Comparison of ENCODE assay signal across 9 cellular contexts in genomic region chr6:12956991-12957320, GRCh38.
DNase-seq lines count a peak whose midpoint lies in the region; ATAC-seq and TF ChIP-seq lines count a peak whose summit lies in the region.
"Had no signal": no experiment of that assay in that cellular context is flagged by ENCODE, and none has a peak within 500 bp of the region (broad histone marks: within the 10 kb centered on the region; RNA-seq: fewer than 3 reads in every experiment).

No MANE protein-coding gene starts in this region.

- H3K27ac ChIP-seq in brain microvascular endothelial cell (no peak overlapping the region), upper lobe of right lung (peak overlapping the region; percentile 70)

- no peaks in the 10 kb centered on the region for H3K9me3 ChIP-seq in upper lobe of right lung

- ATAC-seq in upper lobe of right lung, result no peak
- ATAC-seq in GM21381 (IDR thresholded peaks at IDR 0.05; ENCODE audit: unreplicated experiment), result no peak

- H3K9me3 Mint-ChIP-seq in activated naive CD4-positive, alpha-beta T cell treated with anti-CD3 and anti-CD28 coated beads, Interleukin-2, amount 50 U/mL, for 24 hours, result no peaks in the 10 kb centered on the region
- no peaks in the 10 kb centered on the region for H3K9me3 Mint-ChIP-seq in mesothelial cell of epicardium

- H3K4me1 ChIP-seq in upper lobe of right lung, result peaks cover 5% of the 10 kb centered on the region

- H3K4me3 ChIP-seq in brain microvascular endothelial cell (ENCODE audit: low read depth, low read length) (peak overlapping the region; percentile 65), upper lobe of right lung (peak overlapping the region; percentile 60)

- peaks cover 25% of the 10 kb centered on the region for H3K4me1 Mint-ChIP-seq in activated naive CD4-positive, alpha-beta T cell treated with anti-CD3 and anti-CD28 coated beads, Interleukin-2, amount 50 U/mL, for 24 hours
- peaks cover 17% of the 10 kb centered on the region for H3K4me1 Mint-ChIP-seq in mesothelial cell of epicardium

- no peaks in the 10 kb centered on the region for H3K36me3 Mint-ChIP-seq in activated naive CD4-positive, alpha-beta T cell treated with anti-CD3 and anti-CD28 coated beads, Interleukin-2, amount 50 U/mL, for 24 hours
- H3K36me3 Mint-ChIP-seq in mesothelial cell of epicardium, result no peaks in the 10 kb centered on the region

- H3K27me3 Mint-ChIP-seq in activated naive CD4-positive, alpha-beta T cell treated with anti-CD3 and anti-CD28 coated beads, Interleukin-2, amount 50 U/mL, for 24 hours, result peaks cover 34% of the 10 kb centered on the region
- H3K27me3 Mint-ChIP-seq in mesothelial cell of epicardium (ENCODE audit: low read depth), result peaks cover 81% of the 10 kb centered on the region

- no peak for DNase-seq in activated naive CD4-positive, alpha-beta T cell treated with anti-CD3 and anti-CD28 coated beads, Interleukin-2, amount 50 U/mL, for 16 hours
- DNase-seq in brain microvascular endothelial cell, result no peak
- no peak for DNase-seq in mesothelial cell of epicardium (ENCODE audit: low spot score in 2 of 2, unreplicated experiment in 2 of 2)
- no peak for DNase-seq in upper lobe of right lung
- no peak for DNase-seq in KG1 (lab: John Stamatoyannopoulos, UW)
- no peak for DNase-seq in NCI-H1092 (lab: John Stamatoyannopoulos, UW)
- DNase-seq: DMS153 had no signal

- H3K27me3 ChIP-seq in brain microvascular endothelial cell (replicated peaks) (no peaks in the 10 kb centered on the region), upper lobe of right lung (no peaks in the 10 kb centered on the region)

- intact Hi-C loops in upper lobe of right lung (cut with DNase I), result no loop called here

- no peaks in the 10 kb centered on the region for H3K36me3 ChIP-seq in brain microvascular endothelial cell (replicated peaks)
- no peaks in the 10 kb centered on the region for H3K36me3 ChIP-seq in upper lobe of right lung

- H3K27ac Mint-ChIP-seq in activated naive CD4-positive, alpha-beta T cell treated with anti-CD3 and anti-CD28 coated beads, Interleukin-2, amount 50 U/mL, for 24 hours, result no peak overlapping the region
- H3K27ac Mint-ChIP-seq in mesothelial cell of epicardium, result no peak overlapping the region

- TF ChIP-seq CTCF in brain microvascular endothelial cell (IDR thresholded peaks at IDR 0.05; ENCODE audit: low read depth, low read length, missing control alignments) (no peak), mesothelial cell of epicardium (IDR thresholded peaks at IDR 0.05; ENCODE audit: unreplicated experiment) (no peak), upper lobe of right lung (IDR thresholded peaks at IDR 0.05) (no peak)

- in situ Hi-C loops in brain microvascular endothelial cell (cut with HindIII; ENCODE audit: low pct_ligation_motif_present, low sequenced_read_pairs), result no loop called here

- H3K4me3 Mint-ChIP-seq in activated naive CD4-positive, alpha-beta T cell treated with anti-CD3 and anti-CD28 coated beads, Interleukin-2, amount 50 U/mL, for 24 hours, result peak overlapping the region; percentile 86
- peak overlapping the region; percentile 76 for H3K4me3 Mint-ChIP-seq in mesothelial cell of epicardium
